ENCODE assay signal across 20 cellular contexts in genomic region chr12:121570467-121571283, GRCh38. TPM values are rescaled to one million over a fixed set of nuclear protein-coding genes. Genes with fewer than 3 reads are reported as not detected.
DNase-seq lines count a peak whose midpoint lies in the region; ATAC-seq and TF ChIP-seq lines count a peak whose summit lies in the region.
"Had no signal": no experiment of that assay in that cellular context is flagged by ENCODE, and none has a peak within 500 bp of the region (broad histone marks: within the 10 kb centered on the region; RNA-seq: fewer than 3 reads in every experiment).

No MANE protein-coding gene starts in this region.

- H4K20me1 ChIP-seq in IMR-90 (ENCODE audit: insufficient read depth, low read length) (no peaks in the 10 kb centered on the region), neural progenitor cell (ENCODE audit: low read depth) (peaks cover 67% of the 10 kb centered on the region)

- no peak overlapping the region for H4K8ac ChIP-seq in IMR-90 (ENCODE audit: low read depth in 2 of 2, low read length in 2 of 2)

- H3K27ac ChIP-seq in CD4-positive, CD25-positive, alpha-beta regulatory T cell (ENCODE audit: insufficient read depth, low read length, poor library complexity, severe bottlenecking), result no peak overlapping the region
- H3K27ac ChIP-seq in IMR-90 (ENCODE audit: insufficient read depth, low read length) (no peak overlapping the region), endodermal cell (ENCODE audit: low read depth, low read length) (no peak overlapping the region), neural progenitor cell (no peak overlapping the region), tibial artery (no peak overlapping the region)
- H3K27ac ChIP-seq: testis had no signal

- no peak overlapping the region for H4K5ac ChIP-seq in IMR-90 (ENCODE audit: low read depth, low read length)

- peaks cover 4% of the 10 kb centered on the region for H3K9me1 ChIP-seq in IMR-90 (ENCODE audit: insufficient read depth, low read length)

- no peak overlapping the region for H2AFZ ChIP-seq in IMR-90 (replicated peaks; ENCODE audit: low read length, poor library complexity)
- no peak overlapping the region for H2AFZ ChIP-seq in neural progenitor cell (replicated peaks)

- no peak overlapping the region for H2BK15ac ChIP-seq in IMR-90 (ENCODE audit: low read depth, low read length)

- TF ChIP-seq CTCF in IMR-90 (conservative IDR thresholded peaks at IDR 0.05; ENCODE audit: low read depth, low read length) (no peak), endodermal cell (conservative IDR thresholded peaks at IDR 0.05) (no peak), neural progenitor cell (IDR thresholded peaks at IDR 0.05) (no peak), tibial artery (IDR thresholded peaks at IDR 0.05) (no peak)

- DNase-seq in CD4-positive, CD25-positive, alpha-beta regulatory T cell, result no peak
- DNase-seq in IMR-90 (peak; percentile 36), endodermal cell (no peak), neural progenitor cell (ENCODE audit: low spot score) (no peak), left colon (no peak), hepatic stellate cell (ENCODE audit: low spot score) (no peak), tibial artery (no peak)
- DNase-seq in activated CD4-positive, alpha-beta memory T cell treated with anti-CD3 and anti-CD28 coated beads for 36 hours, result no peak
- DNase-seq: activated CD4-positive, alpha-beta T cell treated with anti-CD3 and anti-CD28 coated beads, Interleukin-2, amount 50 U/mL, for 1 hour; activated naive CD4-positive, alpha-beta T cell treated with anti-CD3 and anti-CD28 coated beads for 36 hours; effector memory CD4-positive, alpha-beta T cell; heart right ventricle; NCI-H1417 treated with DMSO at 0.1 percent for 48 hours; NCI-H2171; NCI-H526; retina; T-helper 1 cell; testis had no signal

- no peak overlapping the region for H2BK120ac ChIP-seq in IMR-90 (ENCODE audit: low read depth, low read length)

- TF ChIP-seq RAD21 in IMR-90 (IDR thresholded peaks at IDR 0.05; ENCODE audit: low read length), result no peak

- H2BK20ac ChIP-seq in IMR-90 (ENCODE audit: low read depth, low read length), result no peak overlapping the region

- no peak overlapping the region for H3K14ac ChIP-seq in IMR-90 (replicated peaks; ENCODE audit: low read depth, low read length)

- dilution Hi-C loops in IMR-90 (cut with HindIII; ENCODE audit: low sequenced_read_pairs, unreplicated experiment), result no loop called here

- H3K4me2 ChIP-seq in IMR-90 (ENCODE audit: low read depth, low read length) (no peak overlapping the region), neural progenitor cell (no peak overlapping the region)

- intact Hi-C loops in IMR-90 (cut with micrococcal nuclease), result no loop called here
- intact Hi-C loops in activated CD4-positive, alpha-beta memory T cell treated with anti-CD3 and anti-CD28 coated beads for 36 hours (cut with micrococcal nuclease), result no loop called here
- intact Hi-C loops in left colon (cut with DNase I, micrococcal nuclease), result no loop called here
- intact Hi-C loops in tibial artery (cut with DNase I; ENCODE audit: low total_unique reads), result no loop called here

- no peaks in the 10 kb centered on the region for H3K4me1 ChIP-seq in CD4-positive, CD25-positive, alpha-beta regulatory T cell (ENCODE audit: control insufficient read depth, insufficient read depth, low read length, poor library complexity, severe bottlenecking)
- H3K4me1 ChIP-seq in IMR-90 (ENCODE audit: control insufficient read depth, insufficient read depth, low read length) (no peaks in the 10 kb centered on the region), endodermal cell (ENCODE audit: control insufficient read depth, insufficient read depth, low read length) (peaks cover 1% of the 10 kb centered on the region), neural progenitor cell (peaks cover 9% of the 10 kb centered on the region), tibial artery (peaks cover 4 to 17% (median 11%) of the 10 kb centered on the region in 4 donors)

- H3F3A ChIP-seq in neural progenitor cell (ENCODE audit: low read depth), result peaks cover 16% of the 10 kb centered on the region

- in situ Hi-C loops in IMR-90 (cut with MboI; ENCODE audit: low sequenced_read_pairs), result no loop called here

- BruUV-seq in IMR-90 (replicated peaks; lab: Mats Ljungman, UMichigan), result no TSS peak

- H3K18ac ChIP-seq in IMR-90 (ENCODE audit: low read depth, low read length), result no peak overlapping the region

- H3K4me3 ChIP-seq in CD4-positive, CD25-positive, alpha-beta regulatory T cell (ENCODE audit: low read depth, low read length), result no peak overlapping the region
- H3K4me3 ChIP-seq in IMR-90 (ENCODE audit: insufficient read depth, low read depth, low read length) (no peak overlapping the region), endodermal cell (ENCODE audit: low read length) (no peak overlapping the region), neural progenitor cell (no peak overlapping the region), tibial artery (no peak overlapping the region)
- H3K4me3 ChIP-seq: heart right ventricle, lower lobe of right lung, testis had no signal

- no peak overlapping the region for H3K4ac ChIP-seq in IMR-90 (ENCODE audit: low read depth, low read length)

- H3K4me3 Mint-ChIP-seq in CD4-positive, CD25-positive, alpha-beta regulatory T cell, result peak overlapping the region in 2 of 4 donors; percentile 26 to 27
- H3K4me3 Mint-ChIP-seq in endodermal cell, result no peak overlapping the region
- no peak overlapping the region for H3K4me3 Mint-ChIP-seq in neural progenitor cell
- H3K4me3 Mint-ChIP-seq in activated CD4-positive, alpha-beta memory T cell treated with anti-CD3 and anti-CD28 coated beads for 36 hours, result no peak overlapping the region
- H3K4me3 Mint-ChIP-seq: activated naive CD4-positive, alpha-beta T cell treated with anti-CD3 and anti-CD28 coated beads for 36 hours had no signal

- no peak overlapping the region for H3K23ac ChIP-seq in IMR-90 (ENCODE audit: low read depth, low read length)

- peaks cover 12 to 49% (median 18%) of the 10 kb centered on the region in 4 donors for H3K4me1 Mint-ChIP-seq in CD4-positive, CD25-positive, alpha-beta regulatory T cell
- H3K4me1 Mint-ChIP-seq in endodermal cell (peaks cover 11% of the 10 kb centered on the region), neural progenitor cell (peaks cover 34% of the 10 kb centered on the region)
- H3K4me1 Mint-ChIP-seq in activated CD4-positive, alpha-beta memory T cell treated with anti-CD3 and anti-CD28 coated beads for 36 hours (ENCODE audit: low read depth), result peaks cover 7% of the 10 kb centered on the region

- no peak overlapping the region for H2AK5ac ChIP-seq in IMR-90 (ENCODE audit: low read depth, low read length)

- peaks cover 99% of the 10 kb centered on the region for H3K79me2 ChIP-seq in neural progenitor cell (ENCODE audit: low read depth)

- H3K36me3 ChIP-seq in CD4-positive, CD25-positive, alpha-beta regulatory T cell (ENCODE audit: control insufficient read depth, insufficient read depth, low read length), result peaks cover 49% of the 10 kb centered on the region
- peaks cover 20% of the 10 kb centered on the region for H3K36me3 ChIP-seq in IMR-90 (ENCODE audit: control insufficient read depth, insufficient read depth, low read length)
- peaks cover 69% of the 10 kb centered on the region for H3K36me3 ChIP-seq in endodermal cell (ENCODE audit: control insufficient read depth, insufficient read depth, low read length)
- H3K36me3 ChIP-seq in neural progenitor cell, result peaks cover 4% of the 10 kb centered on the region
- peaks cover 0 to 36% (median 0%) of the 10 kb centered on the region in 3 donors for H3K36me3 ChIP-seq in tibial artery

- no peak overlapping the region for H2BK5ac ChIP-seq in IMR-90 (ENCODE audit: low read depth, low read length, poor library complexity, severe bottlenecking)

- WGBS in IMR-90 (ENCODE audit: extremely low coverage in 2 of 2, insufficient read length in 1 of 2), 2 experiments, result 96% methylated on average over 3 of the region's 5 CpGs; no CpG with 5 or more reads in 1 of the 2 experiments
- 94 to 100% methylated on average over 4 to 5 of the region's 5 CpGs for WGBS in endodermal cell (ENCODE audit: insufficient coverage in 1 of 2, insufficient read length in 1 of 2), 2 experiments

- no peak overlapping the region for H3K56ac ChIP-seq in IMR-90 (ENCODE audit: extremely low read depth, insufficient read depth, low read length)

- POLR2A ChIA-PET in IMR-90 (lab: Charles Lee; ENCODE audit: unreplicated experiment), result no interaction called here
- POLR2A ChIA-PET in activated CD4-positive, alpha-beta memory T cell treated with anti-CD3 and anti-CD28 coated beads for 36 hours (lab: Charles Lee), result no interaction called here

- no peak overlapping the region for H4K91ac ChIP-seq in IMR-90 (ENCODE audit: insufficient read depth, low read depth, low read length)

- no peak overlapping the region for H2AK9ac ChIP-seq in IMR-90 (replicated peaks; ENCODE audit: low read depth, low read length, poor library complexity)

- CTCF ChIA-PET in IMR-90 (lab: Yijun Ruan, JAX), result no interaction called here
- CTCF ChIA-PET in activated CD4-positive, alpha-beta memory T cell treated with anti-CD3 and anti-CD28 coated beads for 36 hours (lab: Charles Lee), result no interaction called here

- H3K27ac Mint-ChIP-seq in CD4-positive, CD25-positive, alpha-beta regulatory T cell, result peak overlapping the region in 2 of 3 donors; percentile 9 to 36
- H3K27ac Mint-ChIP-seq in endodermal cell (peak overlapping the region; percentile 4), neural progenitor cell (peak overlapping the region; percentile 33)
- H3K27ac Mint-ChIP-seq in activated CD4-positive, alpha-beta memory T cell treated with anti-CD3 and anti-CD28 coated beads for 36 hours, result no peak overlapping the region
- H3K27ac Mint-ChIP-seq: activated naive CD4-positive, alpha-beta T cell treated with anti-CD3 and anti-CD28 coated beads for 36 hours had no signal

- no peak overlapping the region for H3K9ac ChIP-seq in IMR-90 (ENCODE audit: low read depth, low read length)
- H3K9ac ChIP-seq in endodermal cell (ENCODE audit: extremely low read depth, low read length, poor library complexity, severe bottlenecking), result no peak overlapping the region
- no peak overlapping the region for H3K9ac ChIP-seq in neural progenitor cell

- no peaks in the 10 kb centered on the region for H3K27me3 ChIP-seq in CD4-positive, CD25-positive, alpha-beta regulatory T cell (ENCODE audit: control insufficient read depth, insufficient read depth, low read length)
- H3K27me3 ChIP-seq in IMR-90 (ENCODE audit: control insufficient read depth, insufficient read depth, low read length) (no peaks in the 10 kb centered on the region), endodermal cell (ENCODE audit: control insufficient read depth, insufficient read depth, low read length, poor library complexity, severe bottlenecking) (no peaks in the 10 kb centered on the region), neural progenitor cell (no peaks in the 10 kb centered on the region), tibial artery (no peaks in the 10 kb centered on the region)
- H3K27me3 ChIP-seq: heart right ventricle, testis had no signal

- no peaks in the 10 kb centered on the region for H3K9me3 ChIP-seq in CD4-positive, CD25-positive, alpha-beta regulatory T cell (ENCODE audit: control insufficient read depth in 2 of 2, low read length in 2 of 2)
- H3K9me3 ChIP-seq in IMR-90 (ENCODE audit: control insufficient read depth, insufficient read depth, low read length) (no peaks in the 10 kb centered on the region), endodermal cell (ENCODE audit: control insufficient read depth, low read length) (no peaks in the 10 kb centered on the region), neural progenitor cell (ENCODE audit: low read depth) (no peaks in the 10 kb centered on the region), tibial artery (no peaks in the 10 kb centered on the region)
- H3K9me3 ChIP-seq: heart right ventricle, lower lobe of right lung, testis had no signal

- no peak for TF ChIP-seq POLR2A in IMR-90 (IDR thresholded peaks at IDR 0.05; ENCODE audit: low read depth, low read length)

- no peaks in the 10 kb centered on the region for H3K27me3 Mint-ChIP-seq in CD4-positive, CD25-positive, alpha-beta regulatory T cell
- H3K27me3 Mint-ChIP-seq in endodermal cell (ENCODE audit: insufficient read depth) (no peaks in the 10 kb centered on the region), neural progenitor cell (ENCODE audit: insufficient read depth, low read depth) (peaks cover 5% of the 10 kb centered on the region)
- no peaks in the 10 kb centered on the region for H3K27me3 Mint-ChIP-seq in activated CD4-positive, alpha-beta memory T cell treated with anti-CD3 and anti-CD28 coated beads for 36 hours

- ATAC-seq in CD4-positive, CD25-positive, alpha-beta regulatory T cell (ENCODE audit: low read depth in 2 of 2), result no peak
- ATAC-seq in IMR-90 (ENCODE audit: low read depth) (no peak), left colon (no peak)
- ATAC-seq: Right ventricle myocardium inferior had no signal

- H3K79me1 ChIP-seq in IMR-90 (ENCODE audit: low read depth in 1 of 2, low read length in 2 of 2), result peaks cover 7 to 15% of the 10 kb centered on the region in 2 experiments; a peak in 3 of 4 replicates

- H3K36me3 Mint-ChIP-seq in CD4-positive, CD25-positive, alpha-beta regulatory T cell, result peaks cover 43% of the 10 kb centered on the region
- peaks cover 75% of the 10 kb centered on the region for H3K36me3 Mint-ChIP-seq in endodermal cell (ENCODE audit: low read depth)
- peaks cover 40% of the 10 kb centered on the region for H3K36me3 Mint-ChIP-seq in neural progenitor cell
- peaks cover 11% of the 10 kb centered on the region for H3K36me3 Mint-ChIP-seq in activated CD4-positive, alpha-beta memory T cell treated with anti-CD3 and anti-CD28 coated beads for 36 hours

- no peaks in the 10 kb centered on the region for H3K9me3 Mint-ChIP-seq in CD4-positive, CD25-positive, alpha-beta regulatory T cell
- no peaks in the 10 kb centered on the region for H3K9me3 Mint-ChIP-seq in endodermal cell
- no peaks in the 10 kb centered on the region for H3K9me3 Mint-ChIP-seq in neural progenitor cell
- H3K9me3 Mint-ChIP-seq in activated CD4-positive, alpha-beta memory T cell treated with anti-CD3 and anti-CD28 coated beads for 36 hours, result no peaks in the 10 kb centered on the region
- H3K9me3 Mint-ChIP-seq: activated naive CD4-positive, alpha-beta T cell treated with anti-CD3 and anti-CD28 coated beads for 36 hours had no signal

RNA-seq across cellular contexts. Expression of gene KDM2B, which starts 10.1 kb away (rescaled TPM):
- 128 TPM for total RNA-seq in CD4-positive, CD25-positive, alpha-beta regulatory T cell
- polyA plus RNA-seq in CD4-positive, CD25-positive, alpha-beta regulatory T cell, result 10 to 100 TPM in 3 of 4 donors, 1 to 10 TPM in 1; 9.4 to 12.2 (median 11.0) TPM
- 21.1 and 24.2 TPM in 2 replicates for total RNA-seq in IMR-90 (2012; rRNA removed)
- polyA plus RNA-seq in IMR-90 (2012; rRNA removed), result 22.6 and 30.7 TPM in 2 replicates
- polyA plus RNA-seq in IMR-90 (2012; cell fraction: cytosol; rRNA removed), result 19.7 and 20.6 TPM in 2 replicates
- polyA plus RNA-seq in IMR-90 (2012; cell fraction: nucleus; rRNA removed; ENCODE audit: low replicate concordance), result 51.3 and 95.2 TPM in 2 replicates
- 100 to 1,000 TPM; 103 to 125 TPM for total RNA-seq in endodermal cell
- 64.7 TPM for polyA plus RNA-seq in endodermal cell (2013, experiment 1 of 2)
- 60.8 TPM for polyA plus RNA-seq in endodermal cell (2013, experiment 2 of 2)
- 85.3 and 158 TPM in 2 replicates for total RNA-seq in neural progenitor cell (ENCODE audit: low replicate concordance)
- 10 to 100 TPM; 41.9 to 44.8 TPM for total RNA-seq in activated CD4-positive, alpha-beta memory T cell treated with anti-CD3 and anti-CD28 coated beads for 36 hours
- 10 to 100 TPM; 14.1 to 17.3 TPM for total RNA-seq in left colon

RNA-seq across cellular contexts. Expression of gene ORAI1, which starts 55.7 kb away (rescaled TPM):
- 53.5 TPM for total RNA-seq in CD4-positive, CD25-positive, alpha-beta regulatory T cell
- polyA plus RNA-seq in CD4-positive, CD25-positive, alpha-beta regulatory T cell, result 100 to 1,000 TPM; 142 to 181 (median 173) TPM
- 3.9 and 4.4 TPM in 2 replicates for total RNA-seq in IMR-90 (2012; rRNA removed)
- 22.7 and 31.1 TPM in 2 replicates for polyA plus RNA-seq in IMR-90 (2012; rRNA removed)
- 15.1 and 44.2 TPM in 2 replicates for polyA plus RNA-seq in IMR-90 (2012; cell fraction: cytosol; rRNA removed)
- 5.3 and 12.5 TPM in 2 replicates for polyA plus RNA-seq in IMR-90 (2012; cell fraction: nucleus; rRNA removed; ENCODE audit: low replicate concordance)
- 10 to 100 TPM; 35.3 to 39.2 TPM for total RNA-seq in endodermal cell
- 11.8 TPM for polyA plus RNA-seq in endodermal cell (2013, experiment 1 of 2)
- polyA plus RNA-seq in endodermal cell (2013, experiment 2 of 2), result 11.2 TPM
- total RNA-seq in neural progenitor cell (ENCODE audit: low replicate concordance), result 8.0 and 10.6 TPM in 2 replicates
- 10 to 100 TPM; 41.6 to 43.2 TPM for total RNA-seq in activated CD4-positive, alpha-beta memory T cell treated with anti-CD3 and anti-CD28 coated beads for 36 hours
- total RNA-seq in left colon, result 10 to 100 TPM; 13.7 to 15.5 TPM
